Comparison of ENCODE assay signal across 20 cellular contexts in genomic region chr5:125235995-125236394, GRCh38.
"Had no signal": no experiment of that assay in that cellular context is flagged by ENCODE, and none has a peak within 500 bp of the region (broad histone marks: within the 10 kb centered on the region; RNA-seq: fewer than 3 reads in every experiment).

No MANE protein-coding gene starts in this region.

- DNase-seq: activated B cell treated with CpG ODN at 0.5 μM for 24 hours; activated CD4-positive, alpha-beta T cell treated with anti-CD3 and anti-CD28 coated beads for 36 hours; activated CD4-positive, alpha-beta T cell treated with anti-CD3 and anti-CD28 coated beads, Interleukin-2, amount 50 U/mL, for 4 hours; activated CD8-positive, alpha-beta memory T cell treated with anti-CD3 and anti-CD28 coated beads for 24 hours; activated CD8-positive, alpha-beta memory T cell treated with anti-CD3 and anti-CD28 coated beads, Interleukin-2, amount 50 U/mL, for 4 hours; activated naive CD4-positive, alpha-beta T cell treated with Interleukin-2 at 50 U/mL for 16 hours; activated naive CD8-positive, alpha-beta T cell treated with anti-CD3 and anti-CD28 coated beads for 36 hours; activated T-cell treated with anti-CD3 and anti-CD28 coated beads, Interleukin-2, amount 50 U/mL, for 4 hours; cortex of kidney; occipital lobe; stimulated activated CD4-positive, alpha-beta T cell treated with anti-CD3 and anti-CD28 coated beads, Interleukin-2, amount 100 ng/mL, for 48 hours; stimulated activated naive CD4-positive, alpha-beta T cell; T-helper 9 cell; testis had no signal

- H3K27me3 Mint-ChIP-seq: activated B cell treated with CpG ODN at 0.5 μM for 24 hours; activated CD4-positive, alpha-beta T cell treated with anti-CD3 and anti-CD28 coated beads for 36 hours; activated naive CD8-positive, alpha-beta T cell treated with anti-CD3 and anti-CD28 coated beads for 36 hours; memory B cell had no signal

- H3K36me3 ChIP-seq: vagina had no signal

- H3K4me1 Mint-ChIP-seq: activated CD4-positive, alpha-beta T cell treated with anti-CD3 and anti-CD28 coated beads for 36 hours; activated naive CD8-positive, alpha-beta T cell treated with anti-CD3 and anti-CD28 coated beads for 36 hours had no signal

- H3K9me3 ChIP-seq: testis, vagina had no signal

- H3K9me3 Mint-ChIP-seq: activated B cell treated with CpG ODN at 0.5 μM for 24 hours had no signal

- H3K27ac ChIP-seq: epithelial cell of prostate, testis, vagina had no signal

- H3K4me1 ChIP-seq: testis, vagina had no signal

- H3K27me3 ChIP-seq: testis, vagina had no signal

- H3K27ac Mint-ChIP-seq: activated B cell treated with CpG ODN at 0.5 μM for 24 hours; activated CD4-positive, alpha-beta T cell treated with anti-CD3 and anti-CD28 coated beads for 36 hours; activated naive CD8-positive, alpha-beta T cell treated with anti-CD3 and anti-CD28 coated beads for 36 hours; activated T-helper 2 cell treated with anti-CD3 and anti-CD28 coated beads, Interferon-gamma antibody, Interleukin-2, Interleukin-4, amounts not matched to agents 10 μg/mL and 5 μg/mL and 100 μg/mL, durations not matched to agents 14 hours and 24 hours and 36 hours; memory B cell; type B pancreatic cell had no signal

- H3K4me3 ChIP-seq: testis, vagina had no signal

- H3K4me3 Mint-ChIP-seq: activated B cell treated with CpG ODN at 0.5 μM for 24 hours; activated CD4-positive, alpha-beta T cell treated with anti-CD3 and anti-CD28 coated beads for 36 hours; activated naive CD8-positive, alpha-beta T cell treated with anti-CD3 and anti-CD28 coated beads for 36 hours; activated T-cell treated with anti-CD3 and anti-CD28 coated beads, Interleukin-2, amount 50 U/mL, for 4 hours; memory B cell; nephron; type B pancreatic cell had no signal

- H3K36me3 Mint-ChIP-seq: activated naive CD8-positive, alpha-beta T cell treated with anti-CD3 and anti-CD28 coated beads for 36 hours; memory B cell; type B pancreatic cell had no signal
